25 cellular contexts compared by ENCODE assay signal in genomic region chr9:18549772-18550171, GRCh38.
A peak's percentile ranks its signal among the peaks of the same experiment; 100 is the strongest.
DNase-seq lines count a peak whose midpoint lies in the region; ATAC-seq, FAIRE-seq and TF ChIP-seq lines count a peak whose summit lies in the region.
"Had no signal": no experiment of that assay in that cellular context is flagged by ENCODE, and none has a peak within 500 bp of the region (broad histone marks: within the 10 kb centered on the region; RNA-seq: fewer than 3 reads in every experiment).

No MANE protein-coding gene starts in this region.

- TF ChIP-seq CTCF in mammary epithelial cell (conservative IDR thresholded peaks at IDR 0.05 in 1 of 2, IDR thresholded peaks at IDR 0.05 in 1 of 2; ENCODE audit: extremely low read depth in 1 of 2, insufficient read depth in 1 of 2, low read depth in 1 of 2, low read length in 2 of 2) (no peak), MCF 10A (IDR thresholded peaks at IDR 0.05; ENCODE audit: unreplicated experiment) (no peak), astrocyte (IDR thresholded peaks at IDR 0.05; ENCODE audit: insufficient read depth, low read depth, low read length) (no peak)

- BruUV-seq in mammary epithelial cell (replicated peaks; lab: Mats Ljungman, UMichigan), result no TSS peak
- BruUV-seq in MCF 10A (replicated peaks; lab: Mats Ljungman, UMichigan), result no TSS peak

- in situ Hi-C loops in mammary epithelial cell (cut with MboI; ENCODE audit: low sequenced_read_pairs in 2 of 2), result no loop called here

- H3K9ac ChIP-seq in mammary epithelial cell (ENCODE audit: insufficient read depth, low read length) (no peak overlapping the region), astrocyte (ENCODE audit: low read length) (no peak overlapping the region), Karpas-422 (ENCODE audit: low read length) (no peak overlapping the region)
- H3K9ac ChIP-seq: BLaER1 treated with 17β-estradiol and CSF1 and Interleukin-3, amounts not matched to agents 10 nM and 100 nM; GM23248 had no signal

- intact Hi-C loops in mammary epithelial cell (cut with micrococcal nuclease), result no loop called here
- intact Hi-C loops in MCF 10A (cut with micrococcal nuclease), result no loop called here

- no peaks in the 10 kb centered on the region for H3K27me3 Mint-ChIP-seq in MCF 10A (ENCODE audit: insufficient read depth, unreplicated experiment)
- no peaks in the 10 kb centered on the region for H3K27me3 Mint-ChIP-seq in astrocyte (ENCODE audit: low read depth, unreplicated experiment)
- H3K27me3 Mint-ChIP-seq: CD4-positive, alpha-beta T cell; CD8-positive, alpha-beta memory T cell had no signal

- no peak overlapping the region for H2AFZ ChIP-seq in mammary epithelial cell (ENCODE audit: low read depth, low read length)
- H2AFZ ChIP-seq in astrocyte (ENCODE audit: low read depth, low read length), result no peak overlapping the region
- H2AFZ ChIP-seq in Karpas-422 (ENCODE audit: low read length), result no peak overlapping the region
- H2AFZ ChIP-seq: GM23248 had no signal

- no peaks in the 10 kb centered on the region for H3K36me3 ChIP-seq in mammary epithelial cell (ENCODE audit: insufficient read depth, low read length)
- H3K36me3 ChIP-seq in astrocyte (ENCODE audit: insufficient read depth, low read length), result no peaks in the 10 kb centered on the region
- H3K36me3 ChIP-seq in Karpas-422 (ENCODE audit: insufficient read depth, low read length), result no peaks in the 10 kb centered on the region
- H3K36me3 ChIP-seq: BE2C; BLaER1 treated with 17β-estradiol and CSF1 and Interleukin-3, amounts not matched to agents 10 nM and 100 nM; HAP-1 had no signal

- POLR2A ChIA-PET in MCF 10A (lab: Yijun Ruan, JAX), result interaction anchor here (0.9 kb wide), 1 partner anchor 1343 kb away, joined by 3 read pairs; no protein-coding TSS in a partner anchor

- ATAC-seq in GM18519 (IDR thresholded peaks at IDR 0.05; ENCODE audit: low FRiP score, unreplicated experiment), result no peak
- ATAC-seq: A549 had no signal

- no peaks in the 10 kb centered on the region for H3K27me3 ChIP-seq in mammary epithelial cell (ENCODE audit: insufficient read depth, low read length)
- no peaks in the 10 kb centered on the region for H3K27me3 ChIP-seq in astrocyte (ENCODE audit: insufficient read depth, low read length)
- no peaks in the 10 kb centered on the region for H3K27me3 ChIP-seq in Karpas-422 (ENCODE audit: low read length)
- H3K27me3 ChIP-seq: BE2C; BLaER1 treated with 17β-estradiol and CSF1 and Interleukin-3, amounts not matched to agents 10 nM and 100 nM had no signal

- H3K27ac ChIP-seq in mammary epithelial cell (ENCODE audit: insufficient read depth, low read depth, low read length), result no peak overlapping the region
- no peak overlapping the region for H3K27ac ChIP-seq in astrocyte (ENCODE audit: low read depth, low read length)
- no peak overlapping the region for H3K27ac ChIP-seq in Karpas-422 (ENCODE audit: low read length)
- H3K27ac ChIP-seq: A549; BLaER1 treated with 17β-estradiol and CSF1 and Interleukin-3, amounts not matched to agents 10 nM and 100 nM; GM23248 had no signal

- H3K4me1 Mint-ChIP-seq in MCF 10A (ENCODE audit: insufficient read depth, unreplicated experiment), result no peaks in the 10 kb centered on the region
- no peaks in the 10 kb centered on the region for H3K4me1 Mint-ChIP-seq in astrocyte (ENCODE audit: low read depth, unreplicated experiment)
- H3K4me1 Mint-ChIP-seq: CD14-positive monocyte; CD8-positive, alpha-beta memory T cell had no signal

- CTCF ChIA-PET in mammary epithelial cell (lab: Charles Lee; ENCODE audit: low non-redundant PET), result interaction anchor here (0.6 kb wide), 1 partner anchor 76 kb away, joined by 6 read pairs; no protein-coding TSS in a partner anchor
- CTCF ChIA-PET in MCF 10A (lab: Yijun Ruan, JAX), result interaction anchor here (0.7 to 0.8 kb wide), 2 partner anchors 19 to 107 kb away, joined by 3 read pairs; no protein-coding TSS in a partner anchor

- peaks cover 4% of the 10 kb centered on the region for H3K36me3 Mint-ChIP-seq in MCF 10A (ENCODE audit: insufficient read depth, unreplicated experiment)
- no peaks in the 10 kb centered on the region for H3K36me3 Mint-ChIP-seq in astrocyte (ENCODE audit: low read depth, unreplicated experiment)
- H3K36me3 Mint-ChIP-seq: CD14-positive monocyte; CD8-positive, alpha-beta memory T cell had no signal

- H3K9me3 Mint-ChIP-seq in MCF 10A (ENCODE audit: unreplicated experiment) (no peaks in the 10 kb centered on the region), astrocyte (ENCODE audit: unreplicated experiment) (peaks cover 3% of the 10 kb centered on the region)
- H3K9me3 Mint-ChIP-seq: CD8-positive, alpha-beta memory T cell; HFFc6 had no signal

- H3K4me1 ChIP-seq in mammary epithelial cell (ENCODE audit: insufficient read depth, low read length), result peaks cover 12% of the 10 kb centered on the region
- H3K4me1 ChIP-seq in astrocyte (ENCODE audit: insufficient read depth, low read length), result peaks cover 11% of the 10 kb centered on the region
- H3K4me1 ChIP-seq in Karpas-422 (ENCODE audit: low read length), result no peaks in the 10 kb centered on the region
- H3K4me1 ChIP-seq: A549; BE2C; BLaER1 treated with 17β-estradiol and CSF1 and Interleukin-3, amounts not matched to agents 10 nM and 100 nM; HAP-1 had no signal

- dilution Hi-C loops in mammary epithelial cell (cut with HindIII; ENCODE audit: low sequenced_read_pairs), result no loop called here

- H3K9me2 ChIP-seq in Karpas-422 (replicated peaks; ENCODE audit: insufficient read depth, low read length), result no peaks in the 10 kb centered on the region

- 79% methylated on average over 3 of the region's 3 CpGs for WGBS in mammary epithelial cell (ENCODE audit: low coverage, missing lambda C conversion rate)

- DNase-seq in mammary epithelial cell (peak; percentile 52), MCF 10A (ENCODE audit: unreplicated experiment) (no peak), M059J (ENCODE audit: low read depth) (peak; percentile 15), astrocyte (ENCODE audit: low read depth) (no peak), Karpas-422 (no peak), GOT3 (lab: John Stamatoyannopoulos, UW) (no peak)
- DNase-seq: 8988T; ACHN; AML-193; BE2C; CD4-positive, alpha-beta T cell; CD8-positive, alpha-beta memory T cell; DMS 273 treated with DMSO at 0.1 percent for 48 hours; DND-41; GM23248; HFFc6 had no signal

- no peaks in the 10 kb centered on the region for H3K9me3 ChIP-seq in mammary epithelial cell (replicated peaks; ENCODE audit: insufficient read depth, low read length)
- no peaks in the 10 kb centered on the region for H3K9me3 ChIP-seq in astrocyte (ENCODE audit: insufficient read depth, low read depth, low read length)
- H3K9me3 ChIP-seq in Karpas-422 (ENCODE audit: low read length), result no peaks in the 10 kb centered on the region
- H3K9me3 ChIP-seq: A549; BE2C; BLaER1 treated with 17β-estradiol and CSF1 and Interleukin-3, amounts not matched to agents 10 nM and 100 nM; HAP-1 had no signal

- no peaks in the 10 kb centered on the region for H4K20me1 ChIP-seq in mammary epithelial cell (ENCODE audit: insufficient read depth, low read length)
- no peaks in the 10 kb centered on the region for H4K20me1 ChIP-seq in astrocyte (ENCODE audit: insufficient read depth, low read length)
- no peaks in the 10 kb centered on the region for H4K20me1 ChIP-seq in Karpas-422 (ENCODE audit: insufficient read depth, low read depth, low read length)
- H4K20me1 ChIP-seq: BLaER1 treated with 17β-estradiol and CSF1 and Interleukin-3, amounts not matched to agents 10 nM and 100 nM had no signal

- H3K4me3 Mint-ChIP-seq in MCF 10A (ENCODE audit: unreplicated experiment) (no peak overlapping the region), astrocyte (ENCODE audit: unreplicated experiment) (no peak overlapping the region)
- H3K4me3 Mint-ChIP-seq: CD14-positive monocyte; CD4-positive, alpha-beta T cell; CD8-positive, alpha-beta memory T cell; HFFc6 had no signal

- H3K27ac Mint-ChIP-seq in MCF 10A (ENCODE audit: low read depth, unreplicated experiment) (no peak overlapping the region), astrocyte (ENCODE audit: unreplicated experiment) (no peak overlapping the region)
- H3K27ac Mint-ChIP-seq: CD14-positive monocyte; CD4-positive, alpha-beta T cell; CD8-positive, alpha-beta memory T cell; HFFc6 had no signal

- H3K79me2 ChIP-seq in mammary epithelial cell (ENCODE audit: insufficient read depth, low read length), result no peaks in the 10 kb centered on the region
- peaks cover 44% of the 10 kb centered on the region for H3K79me2 ChIP-seq in astrocyte (ENCODE audit: insufficient read depth, low read length)
- H3K79me2 ChIP-seq in Karpas-422 (ENCODE audit: low read length), result no peaks in the 10 kb centered on the region

- no peak overlapping the region for H3K4me3 ChIP-seq in mammary epithelial cell (replicated peaks in 1 of 3; ENCODE audit: insufficient read depth in 1 of 3, low read depth in 2 of 3, low read length in 3 of 3)
- no peak overlapping the region for H3K4me3 ChIP-seq in astrocyte (ENCODE audit: insufficient read depth, low read depth, low read length)
- H3K4me3 ChIP-seq in Karpas-422 (ENCODE audit: low read length), result no peak overlapping the region
- H3K4me3 ChIP-seq: A549; BLaER1 treated with 17β-estradiol and CSF1 and Interleukin-3, amounts not matched to agents 10 nM and 100 nM; GM23248; HAP-1 had no signal

- H3K4me2 ChIP-seq in mammary epithelial cell (ENCODE audit: insufficient read depth, low read depth, low read length) (no peak overlapping the region), astrocyte (ENCODE audit: low read length) (no peak overlapping the region), Karpas-422 (ENCODE audit: low read depth, low read length, poor library complexity, severe bottlenecking) (no peak overlapping the region)
- H3K4me2 ChIP-seq: A549; BLaER1 treated with 17β-estradiol and CSF1 and Interleukin-3, amounts not matched to agents 10 nM and 100 nM had no signal

- peak; percentile 29 for FAIRE-seq in astrocyte (lab: Jason Lieb, UNC)
- FAIRE-seq: A549, D721Med, G401.6, GM12892, GM19239 had no signal

Comparison
In these comparisons a context has a peak if more than half of its experiments do, and no peak if none do; other contexts are left out.
1. DNase-seq: peak in mammary epithelial cell (single experiment) and M059J (single experiment); none in MCF 10A (single experiment), astrocyte (single experiment), Karpas-422 (single experiment) and GOT3 (single experiment).